10 cellular contexts compared by ENCODE assay signal in the genomic region with DNA sequence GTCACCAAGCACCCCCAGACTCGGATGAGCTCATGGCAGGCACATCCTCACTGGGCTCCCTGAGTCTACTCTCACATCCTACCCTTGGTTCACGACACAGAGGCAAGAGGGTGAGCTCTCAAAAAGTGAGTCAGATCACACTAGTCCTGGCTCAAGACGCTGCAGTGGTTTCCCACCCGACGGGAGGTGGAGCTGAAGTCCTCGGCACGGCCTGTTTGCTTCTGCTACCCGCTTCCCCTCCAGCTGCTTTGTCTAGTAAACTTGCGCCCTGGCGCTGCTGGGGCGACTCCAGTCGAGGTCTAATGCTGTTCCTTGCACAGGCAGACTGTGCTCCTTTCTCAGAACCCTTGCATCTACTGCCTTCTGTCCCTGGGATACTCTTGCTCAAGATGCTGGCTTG. TPM values are rescaled to one million over a fixed set of nuclear protein-coding genes. Genes with fewer than 3 reads are reported as not detected.
A peak's percentile ranks its signal among the peaks of the same experiment; 100 is the strongest.
DNase-seq lines count a peak whose midpoint lies in the region; ATAC-seq and TF ChIP-seq lines count a peak whose summit lies in the region.
"Had no signal": no experiment of that assay in that cellular context is flagged by ENCODE, and none has a peak within 500 bp of the region (broad histone marks: within the 10 kb centered on the region; RNA-seq: fewer than 3 reads in every experiment).

No MANE protein-coding gene starts in this region.

- TF ChIP-seq CTCF in Peyer's patch (IDR thresholded peaks at IDR 0.05) (no peak), endothelial cell (IDR thresholded peaks at IDR 0.05; ENCODE audit: unreplicated experiment) (no peak), transverse colon (IDR thresholded peaks at IDR 0.05) (no peak)

- 77% methylated on average over 12 of the region's 12 CpGs; no CpG with 5 or more reads in 1 of the 2 donors for WGBS in transverse colon (ENCODE audit: low coverage in 1 of 2), 2 donors

- H3K36me3 ChIP-seq in Peyer's patch = no peaks in the 10 kb centered on the region
- no peaks in the 10 kb centered on the region for H3K36me3 ChIP-seq in transverse colon

- H3K4me1 ChIP-seq in Peyer's patch (no peaks in the 10 kb centered on the region), transverse colon (no peaks in the 10 kb centered on the region)

- no peak overlapping the region for H3K27ac ChIP-seq in Peyer's patch
- no peak overlapping the region for H3K27ac ChIP-seq in transverse colon

- H3K36me3 Mint-ChIP-seq in activated naive CD4-positive, alpha-beta T cell treated with anti-CD3 and anti-CD28 coated beads, Interleukin-2, amount 10 ng/mL, durations not matched to agents 7 days and 5 days = no peaks in the 10 kb centered on the region
- H3K36me3 Mint-ChIP-seq in endothelial cell (ENCODE audit: low read depth, unreplicated experiment) = no peaks in the 10 kb centered on the region

- H3K27ac Mint-ChIP-seq in activated naive CD4-positive, alpha-beta T cell treated with anti-CD3 and anti-CD28 coated beads, Interleukin-2, amount 10 ng/mL, durations not matched to agents 7 days and 5 days = no peak overlapping the region
- peak overlapping the region; percentile 65 for H3K27ac Mint-ChIP-seq in endothelial cell (ENCODE audit: unreplicated experiment)

- ATAC-seq in esophagus mucosa = no peak
- ATAC-seq in HG03025 (IDR thresholded peaks at IDR 0.05; ENCODE audit: low FRiP score, unreplicated experiment) = no peak
- ATAC-seq in GM19452 (IDR thresholded peaks at IDR 0.05; ENCODE audit: unreplicated experiment) = no peak

- peaks cover 16% of the 10 kb centered on the region for H3K4me1 Mint-ChIP-seq in activated naive CD4-positive, alpha-beta T cell treated with anti-CD3 and anti-CD28 coated beads, Interleukin-2, amount 10 ng/mL, durations not matched to agents 7 days and 5 days
- H3K4me1 Mint-ChIP-seq in endothelial cell (ENCODE audit: unreplicated experiment) = peaks cover 15% of the 10 kb centered on the region

- in situ Hi-C loops in transverse colon (cut with MboI; ENCODE audit: low pct_ligation_motif_present in 1 of 4, low pct_unique_long_range_greater_than_20kb in 1 of 4, low sequenced_read_pairs in 3 of 4) = loop anchor here (25.0 kb wide), 3 partner anchors 312 to 762 kb away; no protein-coding TSS in a partner anchor

- H3K4me3 Mint-ChIP-seq in activated naive CD4-positive, alpha-beta T cell treated with anti-CD3 and anti-CD28 coated beads, Interleukin-2, amount 10 ng/mL, durations not matched to agents 7 days and 5 days = no peak overlapping the region
- no peak overlapping the region for H3K4me3 Mint-ChIP-seq in endothelial cell (ENCODE audit: unreplicated experiment)

- TF ChIP-seq POLR2A in Peyer's patch (IDR thresholded peaks at IDR 0.05) (no peak), transverse colon (IDR thresholded peaks at IDR 0.05) (no peak)

- H3K27me3 Mint-ChIP-seq in activated naive CD4-positive, alpha-beta T cell treated with anti-CD3 and anti-CD28 coated beads, Interleukin-2, amount 10 ng/mL, durations not matched to agents 7 days and 5 days = peaks cover 19% of the 10 kb centered on the region
- peaks cover 3% of the 10 kb centered on the region for H3K27me3 Mint-ChIP-seq in endothelial cell (ENCODE audit: unreplicated experiment)

- no peaks in the 10 kb centered on the region for H3K9me3 Mint-ChIP-seq in activated naive CD4-positive, alpha-beta T cell treated with anti-CD3 and anti-CD28 coated beads, Interleukin-2, amount 10 ng/mL, durations not matched to agents 7 days and 5 days
- H3K9me3 Mint-ChIP-seq in endothelial cell (ENCODE audit: unreplicated experiment) = no peaks in the 10 kb centered on the region

- intact Hi-C loops in transverse colon (cut with DNase I; ENCODE audit: low total_unique reads) = no loop called here

- CTCF ChIA-PET in activated naive CD4-positive, alpha-beta T cell treated with anti-CD3 and anti-CD28 coated beads, Interleukin-2, amount 10 ng/mL, durations not matched to agents 7 days and 5 days (lab: Charles Lee) = interaction anchor here (0.9 to 2.2 kb wide), 4 partner anchors 95 to 303 kb away, joined by 3 to 12 read pairs (median 6); no protein-coding TSS in a partner anchor

- no peak overlapping the region for H3K4me3 ChIP-seq in Peyer's patch
- no peak overlapping the region for H3K4me3 ChIP-seq in transverse colon

- H3K27me3 ChIP-seq in Peyer's patch (no peaks in the 10 kb centered on the region), transverse colon (peaks cover 3% of the 10 kb centered on the region)

- no peak for TF ChIP-seq EP300 in transverse colon (IDR thresholded peaks at IDR 0.05; ENCODE audit: low read depth)

- DNase-seq in activated naive CD4-positive, alpha-beta T cell treated with anti-CD3 and anti-CD28 coated beads, Interleukin-2, amount 10 ng/mL, durations not matched to agents 7 days and 5 days = peak; percentile 43
- no peak for DNase-seq in activated naive CD4-positive, alpha-beta T cell treated with anti-CD3 and anti-CD28 coated beads, Interleukin-2, amount 50 U/mL, for 16 hours
- peak in 2 of 3 donors; percentile 34 to 60 for DNase-seq in Peyer's patch
- no peak for DNase-seq in endothelial cell (ENCODE audit: low spot score)
- peak; percentile 19 for DNase-seq in transverse colon
- DNase-seq: MM.1S, NCI-H446 treated with DMSO at 0.1 percent for 48 hours had no signal

- no peaks in the 10 kb centered on the region for H3K9me3 ChIP-seq in Peyer's patch
- no peaks in the 10 kb centered on the region for H3K9me3 ChIP-seq in transverse colon

RNA-seq across cellular contexts. Expression of gene SFMBT2, which starts 13.5 kb away (rescaled TPM):
- 10 to 100 TPM in 1 of 4 donors, 1 to 10 TPM in 3; 2.6 to 26.4 (median 4.5) TPM for total RNA-seq in Peyer's patch
- total RNA-seq in endothelial cell (ENCODE audit: unreplicated experiment) = 16.0 TPM
- 1 to 10 TPM in 3 of 4 donors, under 1 TPM in 1; 0.60 to 8.6 (median 2.5) TPM for total RNA-seq in transverse colon
- total RNA-seq in esophagus mucosa = 1.3 TPM

Comparison
In these comparisons a context has a peak if more than half of its experiments do, and no peak if none do; other contexts are left out.
1. DNase-seq: peak in activated naive CD4-positive, alpha-beta T cell treated with anti-CD3 and anti-CD28 coated beads, Interleukin-2, amount 10 ng/mL, durations not matched to agents 7 days and 5 days (single experiment), Peyer's patch (2 of 3) and transverse colon (single experiment); none in activated naive CD4-positive, alpha-beta T cell treated with anti-CD3 and anti-CD28 coated beads, Interleukin-2, amount 50 U/mL, for 16 hours (single experiment) and endothelial cell (single experiment).